Comparison of ENCODE assay signal across 1 cellular context in genomic region chr5:179817071-179817840, GRCh38.
TF ChIP-seq lines count a peak whose summit lies in the region.

No MANE protein-coding gene starts in this region.

TF ChIP-seq in GM12878, 131 proteins besides CTCF, POLR2A, EP300 and RAD21:
- TF ChIP-seq IKZF1 (conservative IDR thresholded peaks at IDR 0.05) (no peak), ELK1 (IDR thresholded peaks at IDR 0.05; ENCODE audit: low read depth, low read length) (no peak), NR2F1 (conservative IDR thresholded peaks at IDR 0.05) (0 out of 2 replicates have a peak, but pooled peaks have one; percentile 3), PBX3 (IDR thresholded peaks at IDR 0.05; ENCODE audit: insufficient replicate concordance, low read depth, low read length) (no peak), E2F8 (IDR thresholded peaks at IDR 0.05; ENCODE audit: low read depth, partially characterized antibody) (no peak), ZBED1 (IDR thresholded peaks at IDR 0.05; ENCODE audit: borderline replicate concordance) (no peak), ZNF687 (IDR thresholded peaks at IDR 0.05) (0 out of 2 replicates have a peak, but pooled peaks have one; percentile 35), CUX1 (IDR thresholded peaks at IDR 0.05; ENCODE audit: insufficient replicate concordance, low read depth, low read length) (no peak), TCF12 (IDR thresholded peaks at IDR 0.05; ENCODE audit: low read depth, low read length) (no peak), ZNF24 (IDR thresholded peaks at IDR 0.05) (no peak), RELB (IDR thresholded peaks at IDR 0.05; ENCODE audit: low read depth) (no peak), MYC (IDR thresholded peaks at IDR 0.05; ENCODE audit: insufficient read depth, insufficient read length, insufficient replicate concordance, low read length, severe bottlenecking) (no peak), SMC3 (IDR thresholded peaks at IDR 0.05; ENCODE audit: borderline replicate concordance, low read length) (no peak), RAD51 (IDR thresholded peaks at IDR 0.05) (no peak)
